ENCODE assay signal across 1 cellular context in the genomic region with DNA sequence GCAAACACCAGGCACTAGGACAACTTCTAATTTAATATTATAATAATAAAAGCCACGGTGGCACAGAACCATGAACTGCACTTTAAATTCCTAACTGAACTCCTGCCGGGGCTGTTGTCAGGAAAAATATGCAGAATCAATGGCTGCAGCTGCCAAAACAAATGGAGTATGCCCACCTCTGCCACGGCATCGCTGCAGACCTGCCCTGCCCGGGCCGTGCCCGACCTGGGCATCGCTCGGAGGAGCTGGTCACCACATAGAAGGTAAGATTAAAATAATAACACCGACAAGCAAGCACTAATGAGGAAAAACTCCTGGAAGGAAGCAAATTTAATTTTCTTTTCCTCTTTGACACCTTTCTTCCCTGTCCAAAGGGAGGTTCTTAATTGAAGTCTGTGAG.
TF ChIP-seq lines count a peak whose summit lies in the region.

No MANE protein-coding gene starts in this region.

TF ChIP-seq in HepG2, 621 proteins besides CTCF, POLR2A, EP300 and RAD21 (continued from another document):
- TF ChIP-seq, protein P1, sequence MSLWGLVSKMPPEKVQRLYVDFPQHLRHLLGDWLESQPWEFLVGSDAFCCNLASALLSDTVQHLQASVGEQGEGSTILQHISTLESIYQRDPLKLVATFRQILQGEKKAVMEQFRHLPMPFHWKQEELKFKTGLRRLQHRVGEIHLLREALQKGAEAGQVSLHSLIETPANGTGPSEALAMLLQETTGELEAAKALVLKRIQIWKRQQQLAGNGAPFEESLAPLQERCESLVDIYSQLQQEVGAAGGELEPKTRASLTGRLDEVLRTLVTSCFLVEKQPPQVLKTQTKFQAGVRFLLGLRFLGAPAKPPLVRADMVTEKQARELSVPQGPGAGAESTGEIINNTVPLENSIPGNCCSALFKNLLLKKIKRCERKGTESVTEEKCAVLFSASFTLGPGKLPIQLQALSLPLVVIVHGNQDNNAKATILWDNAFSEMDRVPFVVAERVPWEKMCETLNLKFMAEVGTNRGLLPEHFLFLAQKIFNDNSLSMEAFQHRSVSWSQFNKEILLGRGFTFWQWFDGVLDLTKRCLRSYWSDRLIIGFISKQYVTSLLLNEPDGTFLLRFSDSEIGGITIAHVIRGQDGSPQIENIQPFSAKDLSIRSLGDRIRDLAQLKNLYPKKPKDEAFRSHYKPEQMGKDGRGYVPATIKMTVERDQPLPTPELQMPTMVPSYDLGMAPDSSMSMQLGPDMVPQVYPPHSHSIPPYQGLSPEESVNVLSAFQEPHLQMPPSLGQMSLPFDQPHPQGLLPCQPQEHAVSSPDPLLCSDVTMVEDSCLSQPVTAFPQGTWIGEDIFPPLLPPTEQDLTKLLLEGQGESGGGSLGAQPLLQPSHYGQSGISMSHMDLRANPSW (CRISPR knock-in tag; IDR thresholded peaks at IDR 0.05; ENCODE audit: borderline replicate concordance) = no peak
- TF ChIP-seq ZNF484 (CRISPR knock-in tag; IDR thresholded peaks at IDR 0.05; ENCODE audit: borderline replicate concordance, low read depth) (no peak), NFE2L2 (IDR thresholded peaks at IDR 0.05; ENCODE audit: low read length) (no peak), SRY (CRISPR knock-in tag; IDR thresholded peaks at IDR 0.05) (no peak), ZBTB20 (CRISPR knock-in tag; IDR thresholded peaks at IDR 0.05; ENCODE audit: borderline replicate concordance, low read depth) (no peak)
- TF ChIP-seq, protein P2, sequence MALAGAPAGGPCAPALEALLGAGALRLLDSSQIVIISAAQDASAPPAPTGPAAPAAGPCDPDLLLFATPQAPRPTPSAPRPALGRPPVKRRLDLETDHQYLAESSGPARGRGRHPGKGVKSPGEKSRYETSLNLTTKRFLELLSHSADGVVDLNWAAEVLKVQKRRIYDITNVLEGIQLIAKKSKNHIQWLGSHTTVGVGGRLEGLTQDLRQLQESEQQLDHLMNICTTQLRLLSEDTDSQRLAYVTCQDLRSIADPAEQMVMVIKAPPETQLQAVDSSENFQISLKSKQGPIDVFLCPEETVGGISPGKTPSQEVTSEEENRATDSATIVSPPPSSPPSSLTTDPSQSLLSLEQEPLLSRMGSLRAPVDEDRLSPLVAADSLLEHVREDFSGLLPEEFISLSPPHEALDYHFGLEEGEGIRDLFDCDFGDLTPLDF (CRISPR knock-in tag; IDR thresholded peaks at IDR 0.05) = no peak
